Comparison of ENCODE assay signal across 1 cellular context in genomic region chr20:35226775-35227681, GRCh38.
A peak's percentile ranks its signal among the peaks of the same experiment; 100 is the strongest.
TF ChIP-seq lines count a peak whose summit lies in the region.

No MANE protein-coding gene starts in this region.

TF ChIP-seq in HepG2, 621 proteins besides CTCF, POLR2A, EP300 and RAD21 (continued from another document and continues in another):
- TF ChIP-seq TFDP2 (CRISPR knock-in tag; IDR thresholded peaks at IDR 0.05), result peak; percentile 65; the same call in 1 of the 2 replicates
- no peak for TF ChIP-seq ZUFSP (CRISPR knock-in tag; IDR thresholded peaks at IDR 0.05; ENCODE audit: borderline replicate concordance)
- peak; percentile 92; the same call in 1 of the 2 replicates for TF ChIP-seq ARHGAP35 (CRISPR knock-in tag; IDR thresholded peaks at IDR 0.05; ENCODE audit: borderline replicate concordance)
- TF ChIP-seq SRY (CRISPR knock-in tag; IDR thresholded peaks at IDR 0.05), result peak; percentile 99
- TF ChIP-seq ZBTB25 (CRISPR knock-in tag; IDR thresholded peaks at IDR 0.05), result peak; percentile 92
- peak; percentile 88 for TF ChIP-seq ZBTB7B (CRISPR knock-in tag; IDR thresholded peaks at IDR 0.05)
- TF ChIP-seq ZNF136 (CRISPR knock-in tag; IDR thresholded peaks at IDR 0.05; ENCODE audit: low read depth), result no peak
- TF ChIP-seq ZNF101 (CRISPR knock-in tag; IDR thresholded peaks at IDR 0.05; ENCODE audit: borderline replicate concordance, low read depth), result no peak
- no peak for TF ChIP-seq ZFP91 (CRISPR knock-in tag; IDR thresholded peaks at IDR 0.05; ENCODE audit: borderline replicate concordance)
- peak; percentile 90; the same call in 1 of the 2 replicates for TF ChIP-seq ZBTB1 (CRISPR knock-in tag; IDR thresholded peaks at IDR 0.05; ENCODE audit: borderline replicate concordance)
- TF ChIP-seq THYN1 (CRISPR knock-in tag; IDR thresholded peaks at IDR 0.05; ENCODE audit: borderline replicate concordance, low read depth), result no peak
- 0 out of 2 replicates have a peak, but pooled peaks have one; percentile 26 for TF ChIP-seq TARDBP (CRISPR knock-in tag; IDR thresholded peaks at IDR 0.05)
- no peak for TF ChIP-seq ZBTB8A (CRISPR knock-in tag; IDR thresholded peaks at IDR 0.05; ENCODE audit: borderline replicate concordance, low read depth)
- TF ChIP-seq ZFYVE20 (CRISPR knock-in tag; IDR thresholded peaks at IDR 0.05; ENCODE audit: borderline replicate concordance, low read depth), result peak; percentile 98
- TF ChIP-seq ZNF777 (CRISPR knock-in tag; IDR thresholded peaks at IDR 0.05), result peak; percentile 80; the same call in 1 of the 2 replicates
- peak; percentile 76; the same call in 1 of the 2 replicates for TF ChIP-seq ZMAT5 (CRISPR knock-in tag; IDR thresholded peaks at IDR 0.05; ENCODE audit: borderline replicate concordance, low read depth)
- TF ChIP-seq ELK4 (CRISPR knock-in tag; IDR thresholded peaks at IDR 0.05; ENCODE audit: borderline replicate concordance), result peak; percentile 90; the same call in 1 of the 2 replicates
- TF ChIP-seq ZNF256 (CRISPR knock-in tag; conservative IDR thresholded peaks at IDR 0.05), result peak; percentile 97
- TF ChIP-seq TCF7 (IDR thresholded peaks at IDR 0.05; ENCODE audit: low read depth), result no peak
- TF ChIP-seq, protein P1, sequence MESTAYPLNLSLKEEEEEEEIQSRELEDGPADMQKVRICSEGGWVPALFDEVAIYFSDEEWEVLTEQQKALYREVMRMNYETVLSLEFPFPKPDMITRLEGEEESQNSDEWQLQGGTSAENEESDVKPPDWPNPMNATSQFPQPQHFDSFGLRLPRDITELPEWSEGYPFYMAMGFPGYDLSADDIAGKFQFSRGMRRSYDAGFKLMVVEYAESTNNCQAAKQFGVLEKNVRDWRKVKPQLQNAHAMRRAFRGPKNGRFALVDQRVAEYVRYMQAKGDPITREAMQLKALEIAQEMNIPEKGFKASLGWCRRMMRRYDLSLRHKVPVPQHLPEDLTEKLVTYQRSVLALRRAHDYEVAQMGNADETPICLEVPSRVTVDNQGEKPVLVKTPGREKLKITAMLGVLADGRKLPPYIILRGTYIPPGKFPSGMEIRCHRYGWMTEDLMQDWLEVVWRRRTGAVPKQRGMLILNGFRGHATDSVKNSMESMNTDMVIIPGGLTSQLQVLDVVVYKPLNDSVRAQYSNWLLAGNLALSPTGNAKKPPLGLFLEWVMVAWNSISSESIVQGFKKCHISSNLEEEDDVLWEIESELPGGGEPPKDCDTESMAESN (CRISPR knock-in tag; conservative IDR thresholded peaks at IDR 0.05), result peak; percentile 88
- TF ChIP-seq ELF4 (CRISPR knock-in tag; IDR thresholded peaks at IDR 0.05; ENCODE audit: borderline replicate concordance), result no peak
- peak; percentile 44; the same call in 1 of the 2 replicates for TF ChIP-seq SP2 (CRISPR knock-in tag; IDR thresholded peaks at IDR 0.05)
- no peak for TF ChIP-seq PCBP1 (IDR thresholded peaks at IDR 0.05; ENCODE audit: borderline replicate concordance, low read depth, low read length)
- TF ChIP-seq, protein P2, sequence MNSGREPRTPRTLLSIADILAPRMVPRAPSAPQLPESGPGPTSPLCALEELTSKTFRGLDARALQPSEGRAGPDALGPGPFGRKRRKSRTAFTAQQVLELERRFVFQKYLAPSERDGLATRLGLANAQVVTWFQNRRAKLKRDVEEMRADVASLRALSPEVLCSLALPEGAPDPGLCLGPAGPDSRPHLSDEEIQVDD (CRISPR knock-in tag; IDR thresholded peaks at IDR 0.05; ENCODE audit: borderline replicate concordance), result peak; percentile 96; the same call in 1 of the 2 replicates
- TF ChIP-seq MAFF (IDR thresholded peaks at IDR 0.05; ENCODE audit: low read depth, low read length), result no peak
- TF ChIP-seq ZNF572 (CRISPR knock-in tag; IDR thresholded peaks at IDR 0.05), result no peak; the same call in 1 of the 2 replicates
- TF ChIP-seq, protein P3, sequence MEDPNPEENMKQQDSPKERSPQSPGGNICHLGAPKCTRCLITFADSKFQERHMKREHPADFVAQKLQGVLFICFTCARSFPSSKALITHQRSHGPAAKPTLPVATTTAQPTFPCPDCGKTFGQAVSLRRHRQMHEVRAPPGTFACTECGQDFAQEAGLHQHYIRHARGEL (CRISPR knock-in tag; IDR thresholded peaks at IDR 0.05), result no peak
- peak; percentile 97 for TF ChIP-seq ZNF430 (CRISPR knock-in tag; IDR thresholded peaks at IDR 0.05)
- TF ChIP-seq YEATS2 (CRISPR knock-in tag; IDR thresholded peaks at IDR 0.05; ENCODE audit: borderline replicate concordance), result peak; percentile 72; the same call in 1 of the 2 replicates
- TF ChIP-seq, protein P4, sequence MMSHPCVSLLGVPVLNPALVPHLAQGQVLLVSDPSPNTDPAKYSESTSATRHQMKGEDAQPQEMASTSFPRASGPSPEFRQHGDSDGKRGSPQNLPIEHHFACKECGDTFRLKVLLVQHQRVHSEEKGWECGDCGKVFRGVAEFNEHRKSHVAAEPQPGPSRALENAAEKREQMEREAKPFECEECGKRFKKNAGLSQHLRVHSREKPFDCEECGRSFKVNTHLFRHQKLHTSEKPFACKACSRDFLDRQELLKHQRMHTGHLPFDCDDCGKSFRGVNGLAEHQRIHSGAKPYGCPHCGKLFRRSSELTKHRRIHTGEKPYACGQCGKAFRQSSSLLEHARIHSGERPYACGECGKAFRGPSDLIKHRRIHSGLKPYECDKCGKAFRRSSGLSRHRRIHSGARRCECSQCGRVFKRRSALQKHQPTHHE (CRISPR knock-in tag; IDR thresholded peaks at IDR 0.05; ENCODE audit: borderline replicate concordance), result peak; percentile 81; the same call in 1 of the 2 replicates
- TF ChIP-seq MTA1 (CRISPR knock-in tag; IDR thresholded peaks at IDR 0.05; ENCODE audit: borderline replicate concordance), result peak; percentile 78; the same call in 1 of the 2 replicates
- no peak for TF ChIP-seq RBM22 (optimal IDR thresholded peaks at IDR 0.05; ENCODE audit: low read length)
- TF ChIP-seq NR3C1 (CRISPR knock-in tag; IDR thresholded peaks at IDR 0.05), result no peak
- no peak for TF ChIP-seq KDM6A (CRISPR knock-in tag; IDR thresholded peaks at IDR 0.05; ENCODE audit: low read depth)
- TF ChIP-seq ZNF747 (CRISPR knock-in tag; IDR thresholded peaks at IDR 0.05; ENCODE audit: borderline replicate concordance), result no peak
- peak; percentile 55; the same call in 1 of the 2 replicates for TF ChIP-seq SIX1 (CRISPR knock-in tag; IDR thresholded peaks at IDR 0.05; ENCODE audit: borderline replicate concordance)
- TF ChIP-seq, protein P5, sequence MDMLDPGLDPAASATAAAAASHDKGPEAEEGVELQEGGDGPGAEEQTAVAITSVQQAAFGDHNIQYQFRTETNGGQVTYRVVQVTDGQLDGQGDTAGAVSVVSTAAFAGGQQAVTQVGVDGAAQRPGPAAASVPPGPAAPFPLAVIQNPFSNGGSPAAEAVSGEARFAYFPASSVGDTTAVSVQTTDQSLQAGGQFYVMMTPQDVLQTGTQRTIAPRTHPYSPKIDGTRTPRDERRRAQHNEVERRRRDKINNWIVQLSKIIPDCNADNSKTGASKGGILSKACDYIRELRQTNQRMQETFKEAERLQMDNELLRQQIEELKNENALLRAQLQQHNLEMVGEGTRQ (IDR thresholded peaks at IDR 0.05; ENCODE audit: low read depth, low read length), result no peak
- TF ChIP-seq, protein P5 (CRISPR knock-in tag; IDR thresholded peaks at IDR 0.05; ENCODE audit: borderline replicate concordance), result no peak
- no peak for TF ChIP-seq TBP (CRISPR knock-in tag; IDR thresholded peaks at IDR 0.05)
- peak; percentile 96 for TF ChIP-seq ZNF761 (CRISPR knock-in tag; conservative IDR thresholded peaks at IDR 0.05)
- TF ChIP-seq ZNF766 (CRISPR knock-in tag; IDR thresholded peaks at IDR 0.05; ENCODE audit: borderline replicate concordance), result peak; percentile 98; the same call in 1 of the 2 replicates
- no peak for TF ChIP-seq ZNF569 (CRISPR knock-in tag; IDR thresholded peaks at IDR 0.05; ENCODE audit: borderline replicate concordance)
- peak; percentile 97; the same call in 1 of the 2 replicates for TF ChIP-seq SP140L (CRISPR knock-in tag; IDR thresholded peaks at IDR 0.05; ENCODE audit: borderline replicate concordance)
- no peak for TF ChIP-seq ZNF496 (CRISPR knock-in tag; IDR thresholded peaks at IDR 0.05; ENCODE audit: insufficient replicate concordance)
- no peak; the same call in 1 of the 2 replicates for TF ChIP-seq RARG (CRISPR knock-in tag; IDR thresholded peaks at IDR 0.05; ENCODE audit: low read depth)
- peak; percentile 90 for TF ChIP-seq ZNF205 (CRISPR knock-in tag; IDR thresholded peaks at IDR 0.05)
- TF ChIP-seq ATAD3A (CRISPR knock-in tag; IDR thresholded peaks at IDR 0.05), result peak; percentile 92
- TF ChIP-seq, protein P6, sequence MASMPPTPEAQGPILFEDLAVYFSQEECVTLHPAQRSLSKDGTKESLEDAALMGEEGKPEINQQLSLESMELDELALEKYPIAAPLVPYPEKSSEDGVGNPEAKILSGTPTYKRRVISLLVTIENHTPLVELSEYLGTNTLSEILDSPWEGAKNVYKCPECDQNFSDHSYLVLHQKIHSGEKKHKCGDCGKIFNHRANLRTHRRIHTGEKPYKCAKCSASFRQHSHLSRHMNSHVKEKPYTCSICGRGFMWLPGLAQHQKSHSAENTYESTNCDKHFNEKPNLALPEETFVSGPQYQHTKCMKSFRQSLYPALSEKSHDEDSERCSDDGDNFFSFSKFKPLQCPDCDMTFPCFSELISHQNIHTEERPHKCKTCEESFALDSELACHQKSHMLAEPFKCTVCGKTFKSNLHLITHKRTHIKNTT (CRISPR knock-in tag; IDR thresholded peaks at IDR 0.05), result no peak
- TF ChIP-seq HOXA9 (CRISPR knock-in tag; IDR thresholded peaks at IDR 0.05; ENCODE audit: borderline replicate concordance), result peak; percentile 86; the same call in 1 of the 2 replicates
- TF ChIP-seq ZNF567 (CRISPR knock-in tag; IDR thresholded peaks at IDR 0.05; ENCODE audit: borderline replicate concordance), result no peak
- peak; percentile 34 for TF ChIP-seq STAG1 (CRISPR knock-in tag; IDR thresholded peaks at IDR 0.05)
- peak; percentile 81; the same call in 1 of the 2 replicates for TF ChIP-seq KDM3A (CRISPR knock-in tag; IDR thresholded peaks at IDR 0.05; ENCODE audit: low read depth)
